ENCODE assay signal across 22 cellular contexts in genomic region chr3:98681486-98681885, GRCh38.
"Had no signal": no experiment of that assay in that cellular context is flagged by ENCODE, and none has a peak within 500 bp of the region (broad histone marks: within the 10 kb centered on the region; RNA-seq: fewer than 3 reads in every experiment).

No MANE protein-coding gene starts in this region.

- H3K4me3 Mint-ChIP-seq: dendritic cell treated with granulocyte-macrophage colony-stimulating factor and Interleukin-4, amounts not matched to agents 40 ng/mL and 50 ng/mL, for 4 days; effector memory CD8-positive, alpha-beta T cell; endodermal cell; mesothelial cell of epicardium had no signal

- H3K27ac Mint-ChIP-seq: dendritic cell treated with granulocyte-macrophage colony-stimulating factor and Interleukin-4, amounts not matched to agents 40 ng/mL and 50 ng/mL, for 4 days; effector memory CD8-positive, alpha-beta T cell; endodermal cell; mesothelial cell of epicardium had no signal

- H3K27ac ChIP-seq: colonic mucosa, esophagus squamous epithelium, gastrocnemius medialis, heart right ventricle, left lung, lower lobe of right lung had no signal

- FAIRE-seq: endometrium, islet of Langerhans had no signal

- H3K4me1 ChIP-seq: colonic mucosa, esophagus squamous epithelium, gastrocnemius medialis, heart right ventricle, left lung, lower lobe of right lung had no signal

- H3K4me3 ChIP-seq: colonic mucosa, esophagus squamous epithelium, gastrocnemius medialis, heart right ventricle, left lung, lower lobe of right lung, mucosa of descending colon had no signal

- H3K4me1 Mint-ChIP-seq: endodermal cell, mesothelial cell of epicardium had no signal

- DNase-seq: colonic mucosa; cortex of kidney; effector CD8-positive, alpha-beta T cell; effector memory CD8-positive, alpha-beta T cell; endodermal cell; esophagus squamous epithelium; foreskin melanocyte; gastrocnemius medialis; glutamatergic neuron; head of caudate nucleus; heart right ventricle; hippocampal formation; left cardiac atrium; left lung; left ventricle myocardium superior; lower lobe of right lung; mesenchymal stem cell; mucosa of descending colon had no signal

- ATAC-seq: effector memory CD8-positive, alpha-beta T cell; gastrocnemius medialis; heart right ventricle; left cardiac atrium; left lung; left ventricle myocardium superior; lower lobe of right lung; mucosa of descending colon had no signal

- H3K36me3 ChIP-seq: colonic mucosa, esophagus squamous epithelium, gastrocnemius medialis, heart right ventricle, left lung, lower lobe of right lung had no signal

- H3K9me3 Mint-ChIP-seq: dendritic cell treated with granulocyte-macrophage colony-stimulating factor and Interleukin-4, amounts not matched to agents 40 ng/mL and 50 ng/mL, for 4 days; effector memory CD8-positive, alpha-beta T cell had no signal

- H3K9me3 ChIP-seq: colonic mucosa, esophagus squamous epithelium, gastrocnemius medialis, lower lobe of right lung, mucosa of descending colon had no signal

- H3K27me3 ChIP-seq: colonic mucosa, esophagus squamous epithelium, gastrocnemius medialis, heart right ventricle, left lung had no signal

- H3K36me3 Mint-ChIP-seq: mesothelial cell of epicardium had no signal

- H3K27me3 Mint-ChIP-seq: dendritic cell treated with granulocyte-macrophage colony-stimulating factor and Interleukin-4, amounts not matched to agents 40 ng/mL and 50 ng/mL, for 4 days had no signal
